13 cellular contexts compared by ENCODE assay signal in the genomic region with DNA sequence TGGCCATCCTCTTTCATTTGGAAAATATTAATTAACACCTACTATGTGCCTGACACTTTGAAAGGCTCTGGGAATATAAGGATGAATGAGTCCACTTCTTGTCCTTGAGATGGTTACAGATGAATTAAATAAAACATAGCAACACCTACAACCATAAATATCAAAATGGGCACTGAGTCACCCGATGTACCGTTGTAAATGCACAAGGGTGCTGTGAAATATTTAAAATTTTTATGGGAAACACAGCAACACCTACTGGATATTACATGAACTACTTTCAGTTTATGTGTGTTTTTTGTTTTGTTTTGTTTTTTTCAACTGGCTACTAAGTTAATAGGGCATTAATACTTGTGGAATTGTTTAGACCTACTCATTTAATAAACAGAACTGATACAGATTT.
DNase-seq lines count a peak whose midpoint lies in the region; ATAC-seq and TF ChIP-seq lines count a peak whose summit lies in the region.
"Had no signal": no experiment of that assay in that cellular context is flagged by ENCODE, and none has a peak within 500 bp of the region (broad histone marks: within the 10 kb centered on the region; RNA-seq: fewer than 3 reads in every experiment).

No MANE protein-coding gene starts in this region.

- DNase-seq in A673 (ENCODE audit: low spot score) (peak; percentile 33), GM23248 (peak; percentile 42), RKO (ENCODE audit: low spot score) (peak; percentile 59), fibroblast of pulmonary artery (ENCODE audit: low read depth) (peak; percentile 41), 8988T (no peak), NCI-H146 treated with DMSO at 0.1 percent for 48 hours (lab: John Stamatoyannopoulos, UW; ENCODE audit: unreplicated experiment) (no peak)
- DNase-seq in stimulated activated CD8-positive, alpha-beta memory T cell treated with anti-CD3 and anti-CD28 coated beads, Interleukin-4, amount 100 ng/mL, for 48 hours, result no peak
- DNase-seq: activated naive CD4-positive, alpha-beta T cell treated with anti-CD3 and anti-CD28 coated beads for 36 hours; DMS153; erythroblast; NCI-H526 treated with DMSO at 0.1 percent for 48 hours; stimulated activated naive CD4-positive, alpha-beta T cell had no signal

- H2AFZ ChIP-seq in GM23248, result no peak overlapping the region

- H3K4me3 ChIP-seq in A673 (ENCODE audit: low read depth, low read length, poor library complexity, severe bottlenecking) (no peak overlapping the region), GM23248 (no peak overlapping the region), fibroblast of pulmonary artery (replicated peaks; ENCODE audit: low read depth, low read length) (no peak overlapping the region)

- H3K79me2 ChIP-seq in GM23248 (ENCODE audit: insufficient read depth), result no peaks in the 10 kb centered on the region

- H3K4me1 ChIP-seq in A673 (ENCODE audit: insufficient read depth, low read length, poor library complexity, severe bottlenecking) (no peaks in the 10 kb centered on the region), GM23248 (ENCODE audit: insufficient read depth) (no peaks in the 10 kb centered on the region)

- intact Hi-C loops in A673 (cut with micrococcal nuclease; ENCODE audit: unreplicated experiment), result loop anchor here (10.0 kb wide), 1 partner anchor 495 kb away; no protein-coding TSS in a partner anchor

- in situ Hi-C loops in GM23248 (cut with MboI), result no loop called here

- POLR2A ChIA-PET in A673 (lab: Charles Lee; ENCODE audit: low non-redundant PET), result no interaction called here

- CTCF ChIA-PET in A673 (lab: Charles Lee), result no interaction called here

- H3K36me3 ChIP-seq in A673 (ENCODE audit: insufficient read depth, low read length, poor library complexity, severe bottlenecking), result no peaks in the 10 kb centered on the region
- no peaks in the 10 kb centered on the region for H3K36me3 ChIP-seq in GM23248 (ENCODE audit: low read depth)

- H3K4me2 ChIP-seq in GM23248 (ENCODE audit: unreplicated experiment), result no peak overlapping the region

- H3K27me3 ChIP-seq in A673 (replicated peaks; ENCODE audit: insufficient read depth, low read depth, low read length, poor library complexity), result no peaks in the 10 kb centered on the region
- H3K27me3 ChIP-seq in GM23248 (replicated peaks; ENCODE audit: insufficient read depth), result no peaks in the 10 kb centered on the region

- H3K27ac ChIP-seq in A673 (ENCODE audit: low read depth, low read length, poor library complexity, severe bottlenecking) (no peak overlapping the region), GM23248 (no peak overlapping the region)

- H3K9ac ChIP-seq in GM23248, result no peak overlapping the region

- WGBS in GM23248 (ENCODE audit: low coverage in 1 of 2, low lambda C conversion rate in 2 of 2, missing lambda C conversion rate in 2 of 2), 2 experiments, result 84 to 95% methylated on average over 2 of the region's 2 CpGs

- H3K9me2 ChIP-seq in GM23248 (ENCODE audit: insufficient read depth), result no peaks in the 10 kb centered on the region

- BruUV-seq in A673 (replicated peaks; lab: Mats Ljungman, UMichigan), result no TSS peak

- H3F3A ChIP-seq in GM23248 (ENCODE audit: insufficient read depth), result no peaks in the 10 kb centered on the region

- H3K9me3 ChIP-seq in A673 (ENCODE audit: low read depth, low read length, poor library complexity, severe bottlenecking) (no peaks in the 10 kb centered on the region), GM23248 (ENCODE audit: low read depth) (no peaks in the 10 kb centered on the region)

- ATAC-seq in GM21390 (IDR thresholded peaks at IDR 0.05; ENCODE audit: unreplicated experiment), result no peak

- TF ChIP-seq CTCF in A673 (conservative IDR thresholded peaks at IDR 0.05; ENCODE audit: low read depth, low read length), result peak; percentile 38; the same call in 1 of the 2 replicates
- TF ChIP-seq CTCF in fibroblast of pulmonary artery (IDR thresholded peaks at IDR 0.05; ENCODE audit: low read length, missing control alignments), result peak; percentile 38

- no peaks in the 10 kb centered on the region for H4K20me1 ChIP-seq in GM23248 (ENCODE audit: insufficient read depth)

Comparison
In these comparisons a context has a peak if more than half of its experiments do, and no peak if none do; other contexts are left out.
1. DNase-seq: peak in A673 (single experiment), GM23248 (single experiment), RKO (single experiment) and fibroblast of pulmonary artery (single experiment); none in stimulated activated CD8-positive, alpha-beta memory T cell treated with anti-CD3 and anti-CD28 coated beads, Interleukin-4, amount 100 ng/mL, for 48 hours (single experiment), 8988T (single experiment) and NCI-H146 treated with DMSO at 0.1 percent for 48 hours (single experiment).